Comparison of ENCODE assay signal across 12 cellular contexts in genomic region chr3:129624347-129625070, GRCh38. TPM values are rescaled to one million over a fixed set of nuclear protein-coding genes. Genes with fewer than 3 reads are reported as not detected.
DNase-seq lines count a peak whose midpoint lies in the region; ATAC-seq and FAIRE-seq lines count a peak whose summit lies in the region.
"Had no signal": no experiment of that assay in that cellular context is flagged by ENCODE, and none has a peak within 500 bp of the region (broad histone marks: within the 10 kb centered on the region; RNA-seq: fewer than 3 reads in every experiment).

No MANE protein-coding gene starts in this region.

- H3K79me2 ChIP-seq in mesendoderm (ENCODE audit: control insufficient read depth, insufficient read depth, low read length) = no peaks in the 10 kb centered on the region

- peak overlapping the region; percentile 56 for H3K56ac ChIP-seq in mesendoderm (ENCODE audit: low read length)

- H3K23ac ChIP-seq in mesendoderm (ENCODE audit: low read length) = no peak overlapping the region

- H3K9ac ChIP-seq in mesendoderm (ENCODE audit: low read length) = no peak overlapping the region

- peaks cover 9% of the 10 kb centered on the region for H3K36me3 Mint-ChIP-seq in dendritic cell treated with granulocyte-macrophage colony-stimulating factor and Interleukin-4, amounts not matched to agents 40 ng/mL and 50 ng/mL, for 4 days (ENCODE audit: low read depth)
- H3K36me3 Mint-ChIP-seq: WTC11 had no signal

- peak overlapping the region; percentile 75 for H2AK5ac ChIP-seq in mesendoderm (ENCODE audit: low read length)

- H3K27ac ChIP-seq in mesendoderm (ENCODE audit: low read depth, low read length) = no peak overlapping the region
- H3K27ac ChIP-seq in aorta (ENCODE audit: low read depth in 1 of 2, low read length in 2 of 2) = peak overlapping the region in 1 of 2 donors; percentile 70
- H3K27ac ChIP-seq in small intestine (ENCODE audit: low read depth in 1 of 2, low read length in 1 of 2) = peak overlapping the region in 1 of 2 donors; percentile 74

- H3K27ac Mint-ChIP-seq in dendritic cell treated with granulocyte-macrophage colony-stimulating factor and Interleukin-4, amounts not matched to agents 40 ng/mL and 50 ng/mL, for 4 days = peak overlapping the region; percentile 95
- H3K27ac Mint-ChIP-seq: WTC11 had no signal

- H3K4ac ChIP-seq in mesendoderm (ENCODE audit: low read depth, low read length) = no peak overlapping the region

- no peak for FAIRE-seq in small intestine (lab: Jason Lieb, UNC)
- FAIRE-seq: endometrium had no signal

- H3K36me3 ChIP-seq in mesendoderm (ENCODE audit: control insufficient read depth, insufficient read depth, low read length) (no peaks in the 10 kb centered on the region), aorta (ENCODE audit: control insufficient read depth in 1 of 2, insufficient read depth in 2 of 2, low read length in 1 of 2) (no peaks in the 10 kb centered on the region), small intestine (ENCODE audit: control insufficient read depth in 2 of 2, insufficient read depth in 2 of 2, low read length in 2 of 2) (no peaks in the 10 kb centered on the region)
- H3K36me3 ChIP-seq: BE2C had no signal

- peak overlapping the region; percentile 49 for H3K4me3 Mint-ChIP-seq in dendritic cell treated with granulocyte-macrophage colony-stimulating factor and Interleukin-4, amounts not matched to agents 40 ng/mL and 50 ng/mL, for 4 days
- H3K4me3 Mint-ChIP-seq: WTC11 had no signal

- no peak overlapping the region for H3K4me3 ChIP-seq in mesendoderm (ENCODE audit: low read length)
- no peak overlapping the region for H3K4me3 ChIP-seq in aorta (ENCODE audit: low read length in 2 of 2)
- H3K4me3 ChIP-seq in small intestine (ENCODE audit: low read depth in 1 of 2, low read length in 2 of 2) = no peak overlapping the region

- H3K18ac ChIP-seq in mesendoderm (ENCODE audit: low read length) = no peak overlapping the region

- peaks cover 79% of the 10 kb centered on the region for H3K4me1 Mint-ChIP-seq in dendritic cell treated with granulocyte-macrophage colony-stimulating factor and Interleukin-4, amounts not matched to agents 40 ng/mL and 50 ng/mL, for 4 days (ENCODE audit: low read depth)

- no peaks in the 10 kb centered on the region for H3K27me3 ChIP-seq in mesendoderm (ENCODE audit: insufficient read depth, low read length, poor library complexity)
- H3K27me3 ChIP-seq in aorta (ENCODE audit: control insufficient read depth in 1 of 2, insufficient read depth in 2 of 2, low read length in 1 of 2) = no peaks in the 10 kb centered on the region
- H3K27me3 ChIP-seq in small intestine (ENCODE audit: control insufficient read depth in 2 of 2, insufficient read depth in 2 of 2, low read length in 2 of 2) = no peaks in the 10 kb centered on the region
- H3K27me3 ChIP-seq: BE2C had no signal

- no peaks in the 10 kb centered on the region for H3K9me3 Mint-ChIP-seq in dendritic cell treated with granulocyte-macrophage colony-stimulating factor and Interleukin-4, amounts not matched to agents 40 ng/mL and 50 ng/mL, for 4 days
- H3K9me3 Mint-ChIP-seq: WTC11 had no signal

- H3K27me3 Mint-ChIP-seq in dendritic cell treated with granulocyte-macrophage colony-stimulating factor and Interleukin-4, amounts not matched to agents 40 ng/mL and 50 ng/mL, for 4 days = no peaks in the 10 kb centered on the region

- WGBS in mesendoderm (ENCODE audit: extremely low coverage, insufficient coverage, low lambda C conversion rate) = no CpG with 5 or more reads among the region's 11 CpGs
- WGBS in aorta, 2 donors = 88 to 95% methylated on average over 11 of the region's 11 CpGs
- WGBS in small intestine, 3 donors = 76 to 89% (median 83%) methylated on average over 11 of the region's 11 CpGs

- no peaks in the 10 kb centered on the region for H3K79me1 ChIP-seq in mesendoderm (ENCODE audit: low read length)

- H3K4me1 ChIP-seq in mesendoderm (ENCODE audit: control insufficient read depth, low read depth, low read length) (peaks cover 4% of the 10 kb centered on the region), aorta (ENCODE audit: control insufficient read depth in 1 of 2, insufficient read depth in 2 of 2, low read length in 2 of 2) (no peaks in the 10 kb centered on the region), small intestine (ENCODE audit: control insufficient read depth in 2 of 2, insufficient read depth in 1 of 2, low read depth in 1 of 2, low read length in 1 of 2) (peaks cover 0 to 2% of the 10 kb centered on the region in 2 donors)

- H3K9me3 ChIP-seq in aorta (ENCODE audit: control insufficient read depth, low read length) = no peaks in the 10 kb centered on the region
- no peaks in the 10 kb centered on the region for H3K9me3 ChIP-seq in small intestine (ENCODE audit: control insufficient read depth, low read depth)
- H3K9me3 ChIP-seq: BE2C had no signal

- no peak overlapping the region for H2BK120ac ChIP-seq in mesendoderm (ENCODE audit: low read depth, low read length)

- peak overlapping the region; percentile 17 for H2BK5ac ChIP-seq in mesendoderm (ENCODE audit: low read length)

- H4K5ac ChIP-seq in mesendoderm (ENCODE audit: low read length) = no peak overlapping the region

- H4K8ac ChIP-seq in mesendoderm (ENCODE audit: low read depth, low read length) = no peak overlapping the region

- H3K4me2 ChIP-seq in mesendoderm (ENCODE audit: low read length) = no peak overlapping the region

- intact Hi-C loops in Right ventricle myocardium superior (cut with DNase I) = loop anchor here (5.0 kb wide), 1 partner anchor 308 kb away; no protein-coding TSS in a partner anchor
- intact Hi-C loops in cardiac septum (cut with DNase I) = no loop called here
- intact Hi-C loops in dendritic cell treated with granulocyte-macrophage colony-stimulating factor and Interleukin-4, amounts not matched to agents 40 ng/mL and 50 ng/mL, for 4 days (cut with micrococcal nuclease) = loop anchor here (5.0 kb wide), 1 partner anchor 308 kb away; no protein-coding TSS in a partner anchor
- intact Hi-C loops in aorta (cut with DNase I) = loop anchor here (5.0 kb wide), 3 partner anchors 132 to 308 kb away; no protein-coding TSS in a partner anchor

- no peak overlapping the region for H2BK15ac ChIP-seq in mesendoderm (replicated peaks; ENCODE audit: low read depth)

- DNase-seq in Right ventricle myocardium superior (peak; percentile 68), cardiac septum (ENCODE audit: low spot score) (no peak), mesendoderm (no peak), aorta (peak; percentile 68 to 84), NCI-H1092 (lab: John Stamatoyannopoulos, UW) (no peak), small intestine (no peak)
- DNase-seq: activated naive CD4-positive, alpha-beta T cell had no signal

- no peak for ATAC-seq in Right ventricle myocardium superior (ENCODE audit: poor library complexity)
- ATAC-seq in aorta (ENCODE audit: low FRiP score) = no peak
- no peak for ATAC-seq in HG02610 (IDR thresholded peaks at IDR 0.05; ENCODE audit: unreplicated experiment)

RNA-seq across cellular contexts. Expression of gene PLXND1, which starts 18.0 kb away (rescaled TPM):
- total RNA-seq in Right ventricle myocardium superior (53.1 TPM), cardiac septum (54.8 TPM), aorta (100 to 1,000 TPM; 176 to 358 TPM)
- polyA plus RNA-seq in mesendoderm (2013, experiment 1 of 2) = 94.2 TPM
- polyA plus RNA-seq in mesendoderm (2013, experiment 2 of 2) = 90.0 TPM
- polyA plus RNA-seq in aorta (100 to 1,000 TPM in 1 of 2 donors, 10 to 100 TPM in 1; 55.5 to 149 TPM), small intestine (10 to 100 TPM in 1 of 3 donors, 1 to 10 TPM in 2; 3.4 to 54.7 (median 7.0) TPM)

Comparison
In these comparisons a context has a peak if more than half of its experiments do, and no peak if none do; other contexts are left out.
1. DNase-seq: peak in Right ventricle myocardium superior (single experiment) and aorta (2 of 2); none in cardiac septum (single experiment), mesendoderm (single experiment), NCI-H1092 (single experiment) and small intestine (single experiment).